Comparison of ENCODE assay signal across 16 cellular contexts in genomic region chr11:41115066-41115465, GRCh38.
DNase-seq lines count a peak whose midpoint lies in the region; FAIRE-seq and TF ChIP-seq lines count a peak whose summit lies in the region.
"Had no signal": no experiment of that assay in that cellular context is flagged by ENCODE, and none has a peak within 500 bp of the region (broad histone marks: within the 10 kb centered on the region; RNA-seq: fewer than 3 reads in every experiment).

No MANE protein-coding gene starts in this region.

- no peaks in the 10 kb centered on the region for H3K9me3 ChIP-seq in HUES6 (ENCODE audit: control insufficient read depth, insufficient read depth, low read depth, low read length)
- H3K9me3 ChIP-seq in H1 (ENCODE audit: insufficient read depth in 2 of 2, low read depth in 1 of 2, low read length in 1 of 2): no peaks in the 10 kb centered on the region
- H3K9me3 ChIP-seq in iPS-20b (ENCODE audit: insufficient read depth, low read depth, low read length): no peaks in the 10 kb centered on the region
- H3K9me3 ChIP-seq: BLaER1 treated with 17β-estradiol and CSF1 and Interleukin-3, amounts not matched to agents 10 nM and 100 nM had no signal

- CTCF ChIA-PET in H1 (lab: Charles Lee; ENCODE audit: partially characterized antibody): interaction anchor here (0.6 kb wide), 1 partner anchor 44 kb away, joined by 3 read pairs; no protein-coding TSS in a partner anchor

- no peak overlapping the region for H2AK5ac ChIP-seq in H1 (ENCODE audit: low read depth, low read length)

- H2BK5ac ChIP-seq in H1 (ENCODE audit: low read depth, low read length): no peak overlapping the region

- H3K4me3 ChIP-seq in HUES6 (ENCODE audit: low read depth, low read length): peak overlapping the region; percentile 12; the same call in 1 of the 2 replicates
- peak overlapping the region in 1 of 4 experiments; percentile 34; a peak in 1 of 8 replicates for H3K4me3 ChIP-seq in H1 (ENCODE audit: extremely low read depth in 1 of 4, insufficient read depth in 2 of 4, low read depth in 3 of 4, low read length in 4 of 4)
- H3K4me3 ChIP-seq in iPS-20b (ENCODE audit: low read length): peak overlapping the region; percentile 37; the same call in 1 of the 2 replicates
- H3K4me3 ChIP-seq: BLaER1 treated with 17β-estradiol and CSF1 and Interleukin-3, amounts not matched to agents 10 nM and 100 nM; K562 had no signal

- no peak overlapping the region for H2BK20ac ChIP-seq in H1 (ENCODE audit: low read length)

- no peak overlapping the region for H2BK120ac ChIP-seq in H1 (replicated peaks; ENCODE audit: low read depth, low read length)

- H3K23me2 ChIP-seq in H1 (ENCODE audit: low read depth, low read length): no peaks in the 10 kb centered on the region

- H4K20me1 ChIP-seq in H1 (replicated peaks in 1 of 2; ENCODE audit: control insufficient read depth in 1 of 2, insufficient read depth in 2 of 2, low read length in 2 of 2): no peaks in the 10 kb centered on the region
- H4K20me1 ChIP-seq: BLaER1 treated with 17β-estradiol and CSF1 and Interleukin-3, amounts not matched to agents 10 nM and 100 nM had no signal

- H3K9ac ChIP-seq in HUES6 (ENCODE audit: low read length): no peak overlapping the region
- no peak overlapping the region for H3K9ac ChIP-seq in H1 (replicated peaks in 1 of 4; ENCODE audit: extremely low read depth in 1 of 4, low read depth in 3 of 4, low read length in 3 of 4)
- peak overlapping the region; percentile 30; the same call in 1 of the 2 replicates for H3K9ac ChIP-seq in iPS-20b (ENCODE audit: low read depth, low read length)
- H3K9ac ChIP-seq: BLaER1 treated with 17β-estradiol and CSF1 and Interleukin-3, amounts not matched to agents 10 nM and 100 nM had no signal

- no peaks in the 10 kb centered on the region for H3K27me3 ChIP-seq in HUES6 (ENCODE audit: control insufficient read depth, insufficient read depth, low read length)
- no peaks in the 10 kb centered on the region for H3K27me3 ChIP-seq in H1 (replicated peaks in 1 of 4; ENCODE audit: control insufficient read depth in 3 of 4, extremely low read depth in 1 of 4, insufficient read depth in 3 of 4, low read length in 3 of 4)
- no peaks in the 10 kb centered on the region for H3K27me3 ChIP-seq in iPS-20b (ENCODE audit: insufficient read depth, low read length)
- H3K27me3 ChIP-seq: BLaER1 treated with 17β-estradiol and CSF1 and Interleukin-3, amounts not matched to agents 10 nM and 100 nM had no signal

- no peak for TF ChIP-seq RAD21 in H1 (IDR thresholded peaks at IDR 0.05 in 1 of 2, conservative IDR thresholded peaks at IDR 0.05 in 1 of 2; ENCODE audit: low read depth in 2 of 2, low read length in 2 of 2)

- no peak for DNase-seq in H1 (ENCODE audit: low read depth in 1 of 2, low spot score in 2 of 2)
- no peak for DNase-seq in NCI-H2081 (lab: John Stamatoyannopoulos, UW)
- no peak for DNase-seq in cardiac septum (ENCODE audit: low spot score)
- DNase-seq in NCI-H1436 (lab: John Stamatoyannopoulos, UW): no peak
- DNase-seq: Calu3; CD8-positive, alpha-beta T cell; DMS79 treated with DMSO at 0.1 percent for 48 hours; GF-D8; HCEC 1CT; IMR-90 had no signal

- H3K27ac ChIP-seq in HUES6 (ENCODE audit: low read depth, low read length) (peak overlapping the region; percentile 81), H1 (ENCODE audit: low read depth, low read length) (no peak overlapping the region), iPS-20b (ENCODE audit: low read length) (peak overlapping the region; percentile 43)
- H3K27ac ChIP-seq: 22Rv1; BLaER1 treated with 17β-estradiol and CSF1 and Interleukin-3, amounts not matched to agents 10 nM and 100 nM had no signal

- no peak overlapping the region for H2AFZ ChIP-seq in H1 (ENCODE audit: low read length)

- no peak for TF ChIP-seq EP300 in H1 (IDR thresholded peaks at IDR 0.05; ENCODE audit: borderline replicate concordance in 1 of 2, low read depth in 2 of 2, low read length in 2 of 2)

- H4K8ac ChIP-seq in H1 (ENCODE audit: extremely low read depth, insufficient read depth, low read length): no peak overlapping the region

- FAIRE-seq in A204.1 (lab: Jason Lieb, UNC) (peak; percentile 3), H1 (lab: Jason Lieb, UNC) (no peak)
- FAIRE-seq: K562 had no signal

- H2BK12ac ChIP-seq in H1 (ENCODE audit: low read depth, low read length): no peak overlapping the region

- peak overlapping the region in 1 of 2 experiments; percentile 32; a peak in 1 of 4 replicates for H3K4me2 ChIP-seq in H1 (ENCODE audit: insufficient read depth in 1 of 2, low read depth in 2 of 2, low read length in 2 of 2)
- H3K4me2 ChIP-seq: BLaER1 treated with 17β-estradiol and CSF1 and Interleukin-3, amounts not matched to agents 10 nM and 100 nM had no signal

- H3K18ac ChIP-seq in H1 (ENCODE audit: extremely low read depth, low read length): no peak overlapping the region

- H3K4me1 ChIP-seq in HUES6 (ENCODE audit: control insufficient read depth, insufficient read depth, low read length): peaks cover 54% of the 10 kb centered on the region
- peaks cover 0 to 30% (median 12%) of the 10 kb centered on the region in 4 experiments; a peak in 5 of 7 replicates for H3K4me1 ChIP-seq in H1 (replicated peaks in 1 of 4; ENCODE audit: control insufficient read depth in 3 of 4, insufficient read depth in 4 of 4, low read length in 3 of 4)
- H3K4me1 ChIP-seq in iPS-20b (ENCODE audit: insufficient read depth, low read length): peaks cover 68% of the 10 kb centered on the region

- no peak for TF ChIP-seq POLR2A in H1 (IDR thresholded peaks at IDR 0.05; ENCODE audit: control extremely low read depth in 1 of 2, low read depth in 2 of 2, low read length in 2 of 2)

- H3K23ac ChIP-seq in H1 (ENCODE audit: insufficient read length): no peak overlapping the region

- no peak overlapping the region for H3K14ac ChIP-seq in H1 (ENCODE audit: insufficient read length)

- no peaks in the 10 kb centered on the region for H3K79me1 ChIP-seq in H1 (ENCODE audit: low read depth, low read length)

- POLR2A ChIA-PET in H1 (lab: Charles Lee; ENCODE audit: partially characterized antibody): interaction anchor here (0.6 kb wide), 1 partner anchor 497 kb away, joined by 5 read pairs; no protein-coding TSS in a partner anchor

- H2BK15ac ChIP-seq in H1 (ENCODE audit: low read length): no peak overlapping the region

- H3K79me2 ChIP-seq in H1 (ENCODE audit: control insufficient read depth in 1 of 2, insufficient read depth in 2 of 2, low read length in 2 of 2): no peaks in the 10 kb centered on the region

- intact Hi-C loops in cardiac septum (cut with DNase I): no loop called here

- no peak overlapping the region for H3K56ac ChIP-seq in H1 (replicated peaks; ENCODE audit: insufficient read length, low read depth, low read length)

- H4K5ac ChIP-seq in H1 (ENCODE audit: insufficient read length, low read depth, low read length): peak overlapping the region; percentile 62

- H3K36me3 ChIP-seq in HUES6 (ENCODE audit: control insufficient read depth, insufficient read depth, low read length) (no peaks in the 10 kb centered on the region), H1 (ENCODE audit: control insufficient read depth in 2 of 4, insufficient read depth in 4 of 4, low read length in 3 of 4) (no peaks in the 10 kb centered on the region), iPS-20b (ENCODE audit: insufficient read depth, low read depth, low read length) (no peaks in the 10 kb centered on the region)
- H3K36me3 ChIP-seq: BLaER1 treated with 17β-estradiol and CSF1 and Interleukin-3, amounts not matched to agents 10 nM and 100 nM had no signal

- no peak overlapping the region for H4K91ac ChIP-seq in H1 (replicated peaks; ENCODE audit: insufficient read length, low read length)

- TF ChIP-seq CTCF in H1 (IDR thresholded peaks at IDR 0.05; ENCODE audit: control extremely low read depth in 1 of 3, insufficient read depth in 1 of 3, low read depth in 1 of 3, low read length in 3 of 3): no peak

- H3K4ac ChIP-seq in H1 (replicated peaks; ENCODE audit: insufficient read length, low read depth, low read length): no peak overlapping the region

TF ChIP-seq in H1, 55 proteins besides CTCF, POLR2A, EP300 and RAD21:
- TF ChIP-seq FOSL1 (IDR thresholded peaks at IDR 0.05; ENCODE audit: insufficient read depth, low read depth, low read length) (no peak), ATF2 (IDR thresholded peaks at IDR 0.05; ENCODE audit: low read length) (no peak), KDM1A (IDR thresholded peaks at IDR 0.05; ENCODE audit: borderline replicate concordance, low read length) (no peak)
